In genomic region chr9:38018964-38019602, GRCh38 we compare ENCODE assay signal across 8 cellular contexts. TPM values are rescaled to one million over a fixed set of nuclear protein-coding genes. Genes with fewer than 3 reads are reported as not detected.
A peak's percentile ranks its signal among the peaks of the same experiment; 100 is the strongest.
DNase-seq lines count a peak whose midpoint lies in the region; ATAC-seq, FAIRE-seq and TF ChIP-seq lines count a peak whose summit lies in the region.

No MANE protein-coding gene starts in this region.

- H3K9me2 ChIP-seq in hepatocyte (replicated peaks; ENCODE audit: insufficient read depth): no peaks in the 10 kb centered on the region

- H3K9me3 ChIP-seq in adrenal gland (replicated peaks in 1 of 3): no peaks in the 10 kb centered on the region
- H3K9me3 ChIP-seq in hepatocyte (ENCODE audit: low read depth): no peaks in the 10 kb centered on the region
- no peaks in the 10 kb centered on the region for H3K9me3 ChIP-seq in stomach smooth muscle (ENCODE audit: control insufficient read depth in 2 of 2, low read length in 2 of 2)

- WGBS in adrenal gland, 4 donors: 63 to 73% (median 72%) methylated on average over 2 to 6 of the region's 6 CpGs
- WGBS in hepatocyte (ENCODE audit: low lambda C conversion rate, missing lambda C conversion rate): 13% methylated on average over 6 of the region's 6 CpGs

- DNase-seq in HPDE6-E6E7 (ENCODE audit: extremely low spot score): peak; percentile 61
- peak in 5 of 7 donors; percentile 49 to 78 (median 53) for DNase-seq in adrenal gland
- peak; percentile 82 for DNase-seq in hepatocyte (ENCODE audit: low spot score)
- DNase-seq in NCI-H748 (lab: John Stamatoyannopoulos, UW; ENCODE audit: unreplicated experiment): no peak
- DNase-seq in H54 (ENCODE audit: insufficient read length, low spot score): no peak

- no peak for FAIRE-seq in H54 (lab: Jason Lieb, UNC)

- peaks cover 80% of the 10 kb centered on the region for H3K79me2 ChIP-seq in hepatocyte

- H4K20me1 ChIP-seq in hepatocyte (ENCODE audit: insufficient read depth, poor library complexity, severe bottlenecking): no peaks in the 10 kb centered on the region

- peak overlapping the region; percentile 44 to 55 for H3K9ac ChIP-seq in stomach smooth muscle (ENCODE audit: low read length in 2 of 2)

- no peaks in the 10 kb centered on the region for H3K36me3 ChIP-seq in adrenal gland (replicated peaks in 1 of 2)
- no peaks in the 10 kb centered on the region for H3K36me3 ChIP-seq in hepatocyte (replicated peaks; ENCODE audit: insufficient read depth, low read depth)
- peaks cover 0 to 8% of the 10 kb centered on the region in 2 donors for H3K36me3 ChIP-seq in stomach smooth muscle (ENCODE audit: control insufficient read depth in 2 of 2, insufficient read depth in 2 of 2, low read length in 2 of 2)

- intact Hi-C loops in adrenal gland (cut with DNase I): loop anchor here in 1 of 2 donors (10.0 kb wide), 1 partner anchor 136 kb away; no protein-coding TSS in a partner anchor

- H3K4me3 ChIP-seq in adrenal gland (no peak overlapping the region), hepatocyte (no peak overlapping the region), stomach smooth muscle (ENCODE audit: low read length in 2 of 2) (peak overlapping the region; percentile 17 to 44)

- TF ChIP-seq POLR2A in adrenal gland (IDR thresholded peaks at IDR 0.05) (no peak), H54 (IDR thresholded peaks at IDR 0.05; ENCODE audit: low read depth, low read length) (no peak)

- H3K4me1 ChIP-seq in adrenal gland (replicated peaks in 1 of 2) (peaks cover 0 to 50% of the 10 kb centered on the region in 2 donors), hepatocyte (ENCODE audit: insufficient read depth) (peaks cover 64% of the 10 kb centered on the region), stomach smooth muscle (ENCODE audit: control insufficient read depth, insufficient read depth, low read length) (peaks cover 72% of the 10 kb centered on the region)

- no peaks in the 10 kb centered on the region for H3K27me3 ChIP-seq in adrenal gland
- H3K27me3 ChIP-seq in hepatocyte: no peaks in the 10 kb centered on the region
- no peaks in the 10 kb centered on the region for H3K27me3 ChIP-seq in stomach smooth muscle (ENCODE audit: control insufficient read depth in 1 of 2, insufficient read depth in 2 of 2, low read length in 2 of 2)

- ATAC-seq in HG03439 (IDR thresholded peaks at IDR 0.05; ENCODE audit: unreplicated experiment) (no peak), HG03135 (IDR thresholded peaks at IDR 0.05; ENCODE audit: unreplicated experiment) (no peak)

- peak overlapping the region; percentile 62 for H3K4me2 ChIP-seq in hepatocyte

- H3K27ac ChIP-seq in adrenal gland (peak overlapping the region in 2 of 5 donors; percentile 65 to 71), hepatocyte (peak overlapping the region; percentile 87), stomach smooth muscle (ENCODE audit: low read length) (peak overlapping the region; percentile 81)

- no peak for TF ChIP-seq CTCF in adrenal gland (IDR thresholded peaks at IDR 0.05)
- no peak for TF ChIP-seq CTCF in hepatocyte (IDR thresholded peaks at IDR 0.05; ENCODE audit: poor library complexity)

- no peak overlapping the region for H2AFZ ChIP-seq in hepatocyte

RNA-seq across cellular contexts. Expression of gene SHB, which starts 49.9 kb away (rescaled TPM):
- total RNA-seq in adrenal gland (10 to 100 TPM in 6 of 8 donors, 1 to 10 TPM in 2; 5.8 to 21.2 (median 14.2) TPM), hepatocyte (15.5 and 20.8 TPM in 2 replicates)
- polyA plus RNA-seq in adrenal gland (1 to 10 TPM; 6.0 to 7.9 (median 6.8) TPM), hepatocyte (36.1 and 48.3 TPM in 2 replicates)

Comparison
In these comparisons a context has a peak if more than half of its experiments do, and no peak if none do; other contexts are left out.
1. DNase-seq: peak in HPDE6-E6E7 (single experiment), adrenal gland (5 of 7) and hepatocyte (single experiment); none in NCI-H748 (single experiment) and H54 (single experiment).
2. H3K4me3 ChIP-seq: peak in stomach smooth muscle (2 of 2); none in adrenal gland (0 of 4) and hepatocyte (single experiment).